In the genomic region with DNA sequence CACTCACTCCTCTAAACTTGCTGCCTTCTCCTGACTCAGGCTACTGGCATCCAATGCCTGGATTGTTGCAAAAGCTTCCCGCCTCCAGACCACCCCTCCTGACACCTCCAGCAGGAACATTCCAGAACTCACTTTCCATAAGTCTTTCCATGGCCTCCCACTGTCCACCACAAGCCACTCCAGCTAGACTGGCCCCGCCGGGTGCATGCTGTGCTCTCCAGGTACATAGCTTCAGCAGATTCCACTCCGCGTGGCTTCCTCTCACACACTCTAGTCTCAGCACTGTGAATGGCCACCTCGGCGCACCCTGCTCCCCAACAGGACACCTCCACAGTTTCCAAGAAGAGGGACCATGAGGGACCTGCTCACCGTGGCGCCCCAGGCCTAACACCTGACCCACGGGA, we compare ENCODE assay signal across 14 cellular contexts. TPM values are rescaled to one million over a fixed set of nuclear protein-coding genes. Genes with fewer than 3 reads are reported as not detected.
DNase-seq lines count a peak whose midpoint lies in the region; ATAC-seq lines count a peak whose summit lies in the region.
"Had no signal": no experiment of that assay in that cellular context is flagged by ENCODE, and none has a peak within 500 bp of the region (broad histone marks: within the 10 kb centered on the region; RNA-seq: fewer than 3 reads in every experiment).

No MANE protein-coding gene starts in this region.

- peak; percentile 6 for ATAC-seq in left lobe of liver
- no peak for ATAC-seq in stimulated activated naive B cell treated with anti-CD40 and anti-IgM and Interleukin-4, amounts not matched to agents 10 μg/mL and 1 μg/mL and 100 μg/mL, for 72 hours (replicated peaks)
- ATAC-seq in HG02623 (IDR thresholded peaks at IDR 0.05; ENCODE audit: unreplicated experiment), result no peak

- DNase-seq in 8988T, result peak; percentile 36
- peak; percentile 40 for DNase-seq in GM03348 (ENCODE audit: low spot score)
- DNase-seq in amniotic epithelial cell (ENCODE audit: low read depth), result peak; percentile 90
- DNase-seq in left lobe of liver (ENCODE audit: low spot score), result no peak
- DNase-seq in RKO (ENCODE audit: low spot score), result no peak
- DNase-seq in stimulated activated naive B cell treated with anti-CD40 and anti-IgM and Interleukin-4, amounts not matched to agents 10 μg/mL and 1 μg/mL and 100 μg/mL, for 72 hours, result no peak
- no peak for DNase-seq in activated naive CD4-positive, alpha-beta T cell (lab: John Stamatoyannopoulos, UW)
- DNase-seq: adrenal gland; CD8-positive, alpha-beta memory T cell; NCI-H2081; sigmoid colon; T-helper 2 cell; upper lobe of left lung had no signal

- no peaks in the 10 kb centered on the region for H3K27me3 Mint-ChIP-seq in stimulated activated naive B cell treated with anti-CD40 and anti-IgM and Interleukin-4, amounts not matched to agents 10 μg/mL and 1 μg/mL and 100 μg/mL, for 72 hours
- H3K27me3 Mint-ChIP-seq: CD8-positive, alpha-beta memory T cell had no signal

- no peak overlapping the region for H3K4me3 Mint-ChIP-seq in stimulated activated naive B cell treated with anti-CD40 and anti-IgM and Interleukin-4, amounts not matched to agents 10 μg/mL and 1 μg/mL and 100 μg/mL, for 72 hours
- H3K4me3 Mint-ChIP-seq: CD8-positive, alpha-beta memory T cell had no signal

- peaks cover 14 to 18% of the 10 kb centered on the region in 2 donors for H3K4me1 Mint-ChIP-seq in stimulated activated naive B cell treated with anti-CD40 and anti-IgM and Interleukin-4, amounts not matched to agents 10 μg/mL and 1 μg/mL and 100 μg/mL, for 72 hours

- H3K9me3 Mint-ChIP-seq in stimulated activated naive B cell treated with anti-CD40 and anti-IgM and Interleukin-4, amounts not matched to agents 10 μg/mL and 1 μg/mL and 100 μg/mL, for 72 hours, result no peaks in the 10 kb centered on the region
- H3K9me3 Mint-ChIP-seq: CD8-positive, alpha-beta memory T cell had no signal

- H3K36me3 Mint-ChIP-seq in stimulated activated naive B cell treated with anti-CD40 and anti-IgM and Interleukin-4, amounts not matched to agents 10 μg/mL and 1 μg/mL and 100 μg/mL, for 72 hours, result peaks cover 52 to 68% of the 10 kb centered on the region in 2 donors

- no peak overlapping the region for H3K27ac Mint-ChIP-seq in stimulated activated naive B cell treated with anti-CD40 and anti-IgM and Interleukin-4, amounts not matched to agents 10 μg/mL and 1 μg/mL and 100 μg/mL, for 72 hours

RNA-seq across cellular contexts. Expression of a gene that starts 25.9 kb away (rescaled TPM):
- total RNA-seq in left lobe of liver, result 18.9 TPM

RNA-seq across cellular contexts. Expression of a gene that starts 49.9 kb away (rescaled TPM):
- total RNA-seq in left lobe of liver, result 0.18 TPM

RNA-seq across cellular contexts. Expression of a gene that starts 58.9 kb away (rescaled TPM):
- total RNA-seq in left lobe of liver, result 49.5 TPM

RNA-seq across cellular contexts. Expression of a gene that starts 59.0 kb away (rescaled TPM):
- total RNA-seq in left lobe of liver, result 1.5 TPM

Comparison
In these comparisons a context has a peak if more than half of its experiments do, and no peak if none do; other contexts are left out.
1. DNase-seq: peak in 8988T (single experiment), GM03348 (single experiment) and amniotic epithelial cell (single experiment); none in left lobe of liver (single experiment), RKO (single experiment), stimulated activated naive B cell treated with anti-CD40 and anti-IgM and Interleukin-4, amounts not matched to agents 10 μg/mL and 1 μg/mL and 100 μg/mL, for 72 hours (single experiment) and activated naive CD4-positive, alpha-beta T cell (0 of 4).